Comparison of ENCODE assay signal across 19 cellular contexts in genomic region chr18:69326094-69326493, GRCh38.
DNase-seq lines count a peak whose midpoint lies in the region; ATAC-seq lines count a peak whose summit lies in the region.
"Had no signal": no experiment of that assay in that cellular context is flagged by ENCODE, and none has a peak within 500 bp of the region (broad histone marks: within the 10 kb centered on the region; RNA-seq: fewer than 3 reads in every experiment).

No MANE protein-coding gene starts in this region.

- H3K4me3 ChIP-seq in mesenchymal stem cell (ENCODE audit: insufficient read depth in 1 of 2, low read depth in 1 of 2, low read length in 2 of 2): no peak overlapping the region
- H3K4me3 ChIP-seq: GM12878 had no signal

- H2AFZ ChIP-seq in mesenchymal stem cell (ENCODE audit: low read depth, low read length): no peak overlapping the region

- peak overlapping the region; percentile 8 for H2BK5ac ChIP-seq in mesenchymal stem cell (ENCODE audit: low read depth, low read length, poor library complexity, severe bottlenecking)

- H3K4me1 ChIP-seq in mesenchymal stem cell (ENCODE audit: control insufficient read depth, insufficient read depth, low read depth, low read length): no peaks in the 10 kb centered on the region

- H3K4ac ChIP-seq in mesenchymal stem cell (ENCODE audit: low read depth in 1 of 2, low read length in 2 of 2): no peak overlapping the region

- H2AK5ac ChIP-seq in mesenchymal stem cell (ENCODE audit: low read length, severe bottlenecking): no peak overlapping the region

- H3K27me3 ChIP-seq in mesenchymal stem cell (ENCODE audit: control insufficient read depth in 1 of 2, insufficient read depth in 1 of 2, low read length in 2 of 2): no peaks in the 10 kb centered on the region

- H4K91ac ChIP-seq in mesenchymal stem cell (ENCODE audit: low read length): no peak overlapping the region

- DNase-seq in DMS79 treated with DMSO at 0.1 percent for 48 hours (lab: John Stamatoyannopoulos, UW) (peak; percentile 4), DMS79 (lab: John Stamatoyannopoulos, UW) (no peak), NCI-H1417 (lab: John Stamatoyannopoulos, UW) (peak in 2 of 3 experiments; percentile 51 to 89), NCI-H748 (lab: John Stamatoyannopoulos, UW; ENCODE audit: unreplicated experiment) (peak; percentile 80), mesenchymal stem cell (no peak), NCI-H1092 (lab: John Stamatoyannopoulos, UW) (no peak)
- DNase-seq in activated CD4-positive, alpha-beta T cell treated with anti-CD3 and anti-CD28 coated beads, Interleukin-2, amount 50 U/mL, for 1 hour: no peak
- DNase-seq: 8988T; CD8-positive, alpha-beta T cell; GDM1; NCI-H1930; NCI-H226; NCI-H526; PC-3; SW 1271 had no signal

- H3K79me1 ChIP-seq in mesenchymal stem cell (replicated peaks; ENCODE audit: low read length, poor library complexity, severe bottlenecking): no peaks in the 10 kb centered on the region

- ATAC-seq in HG02938 (IDR thresholded peaks at IDR 0.05; ENCODE audit: unreplicated experiment): no peak
- ATAC-seq: CD8-positive, alpha-beta T cell; GM12878; HCT116; PC-3 had no signal

- H3K14ac ChIP-seq in mesenchymal stem cell (ENCODE audit: low read length in 2 of 2): no peak overlapping the region

- H3K4me2 ChIP-seq in mesenchymal stem cell (ENCODE audit: low read length, poor library complexity, severe bottlenecking): no peak overlapping the region

- no peaks in the 10 kb centered on the region for H3K9me3 ChIP-seq in mesenchymal stem cell (ENCODE audit: control insufficient read depth, low read length)

- no peak overlapping the region for H3K18ac ChIP-seq in mesenchymal stem cell (ENCODE audit: low read depth in 1 of 2, low read length in 2 of 2)

- H3K27ac ChIP-seq in mesenchymal stem cell (ENCODE audit: low read length, poor library complexity, severe bottlenecking): no peak overlapping the region
- H3K27ac ChIP-seq: RWPE1 had no signal

- H4K8ac ChIP-seq in mesenchymal stem cell (ENCODE audit: low read length): no peak overlapping the region

- H3K23ac ChIP-seq in mesenchymal stem cell (ENCODE audit: low read length in 2 of 2): no peak overlapping the region

- no peak overlapping the region for H2BK120ac ChIP-seq in mesenchymal stem cell (ENCODE audit: low read depth, low read length)

- no peak overlapping the region for H2BK12ac ChIP-seq in mesenchymal stem cell (ENCODE audit: low read length in 2 of 2)

- H3K9ac ChIP-seq in mesenchymal stem cell (ENCODE audit: low read length): no peak overlapping the region

- no peaks in the 10 kb centered on the region for H3K36me3 ChIP-seq in mesenchymal stem cell (ENCODE audit: control insufficient read depth in 1 of 2, insufficient read depth in 2 of 2, low read depth in 1 of 2, low read length in 2 of 2)

- H2BK15ac ChIP-seq in mesenchymal stem cell (ENCODE audit: low read depth, poor library complexity, severe bottlenecking): no peak overlapping the region

Comparison
In these comparisons a context has a peak if more than half of its experiments do, and no peak if none do; other contexts are left out.
1. DNase-seq: peak in DMS79 treated with DMSO at 0.1 percent for 48 hours (single experiment), NCI-H1417 (2 of 3) and NCI-H748 (single experiment); none in DMS79 (single experiment), mesenchymal stem cell (single experiment), activated CD4-positive, alpha-beta T cell treated with anti-CD3 and anti-CD28 coated beads, Interleukin-2, amount 50 U/mL, for 1 hour (single experiment) and NCI-H1092 (single experiment).